Comparison of ENCODE assay signal across 1 cellular context in genomic region chr17:3639981-3640596, GRCh38.
TF ChIP-seq lines count a peak whose summit lies in the region.

No MANE protein-coding gene starts in this region.

TF ChIP-seq in GM12878, 131 proteins besides CTCF, POLR2A, EP300 and RAD21:
- TF ChIP-seq ESRRA (IDR thresholded peaks at IDR 0.05; ENCODE audit: low read length) (no peak), HDGF (IDR thresholded peaks at IDR 0.05) (no peak), RUNX3 (IDR thresholded peaks at IDR 0.05; ENCODE audit: low read length) (peak; percentile 37; the same call in 1 of the 2 replicates), CREM (IDR thresholded peaks at IDR 0.05; ENCODE audit: low read depth) (0 out of 2 replicates have a peak, but pooled peaks have one; percentile 7)
